17 cellular contexts compared by ENCODE assay signal in genomic region chr2:101361079-101361478, GRCh38. TPM values are rescaled to one million over a fixed set of nuclear protein-coding genes. Genes with fewer than 3 reads are reported as not detected.
DNase-seq lines count a peak whose midpoint lies in the region; ATAC-seq and TF ChIP-seq lines count a peak whose summit lies in the region.
"Had no signal": no experiment of that assay in that cellular context is flagged by ENCODE, and none has a peak within 500 bp of the region (broad histone marks: within the 10 kb centered on the region; RNA-seq: fewer than 3 reads in every experiment).

No MANE protein-coding gene starts in this region.

- no peaks in the 10 kb centered on the region for H3K27me3 ChIP-seq in effector memory CD4-positive, alpha-beta T cell (replicated peaks; ENCODE audit: control insufficient read depth, insufficient read depth, low read length, poor library complexity, severe bottlenecking)
- H3K27me3 ChIP-seq: BE2C, pancreas had no signal

- no peak for DNase-seq in natural killer cell treated with Interleukin-12 subunit alpha and Interleukin-12 subunit beta and Interleukin-15 and Interleukin-18, amount 100 ng/mL, for 72 hours (ENCODE audit: low spot score)
- DNase-seq in natural killer cell: no peak
- DNase-seq in NOMO-1 treated with DMSO at 0.1 percent for 48 hours (lab: John Stamatoyannopoulos, UW; ENCODE audit: unreplicated experiment): peak; percentile 60
- DNase-seq in effector memory CD4-positive, alpha-beta T cell: no peak
- DNase-seq: activated T-cell treated with anti-CD3 and anti-CD28 coated beads, Interleukin-2, amount 50 U/mL, for 24 hours; BE2C; effector CD8-positive, alpha-beta T cell; HFFc6; NCI-H1930; NCI-H510A treated with DMSO at 0.1 percent for 48 hours; pancreas; stimulated activated CD4-positive, alpha-beta T cell treated with anti-CD3 and anti-CD28 coated beads, Interleukin-2, amount 100 ng/mL, for 48 hours had no signal

- peaks cover 10 to 19% of the 10 kb centered on the region in 2 donors for H3K4me1 Mint-ChIP-seq in natural killer cell treated with Interleukin-12 subunit alpha and Interleukin-12 subunit beta and Interleukin-15 and Interleukin-18, amount 100 ng/mL, for 72 hours (ENCODE audit: low read depth in 2 of 2)
- H3K4me1 Mint-ChIP-seq in natural killer cell: peaks cover 18% of the 10 kb centered on the region in 2 donors

- peaks cover 21% of the 10 kb centered on the region for H3K4me1 ChIP-seq in effector memory CD4-positive, alpha-beta T cell (ENCODE audit: control insufficient read depth, insufficient read depth, low read length, poor library complexity, severe bottlenecking)
- H3K4me1 ChIP-seq: BE2C, pancreas had no signal

- no peaks in the 10 kb centered on the region for H3K36me3 ChIP-seq in effector memory CD4-positive, alpha-beta T cell (ENCODE audit: control insufficient read depth, insufficient read depth, low read length)
- H3K36me3 ChIP-seq: BE2C, pancreas, thoracic aorta had no signal

- H3K4me3 ChIP-seq in effector memory CD4-positive, alpha-beta T cell (ENCODE audit: insufficient read depth, low read depth, low read length, poor library complexity, severe bottlenecking): peak overlapping the region; percentile 18
- H3K4me3 ChIP-seq: pancreas, thoracic aorta had no signal

- H3K9me3 ChIP-seq in effector memory CD4-positive, alpha-beta T cell (ENCODE audit: control insufficient read depth, low read length): no peaks in the 10 kb centered on the region
- H3K9me3 ChIP-seq: BE2C, pancreas, thoracic aorta had no signal

- TF ChIP-seq CTCF in natural killer cell (IDR thresholded peaks at IDR 0.05): no peak

- ATAC-seq in natural killer cell treated with Interleukin-12 subunit alpha and Interleukin-12 subunit beta and Interleukin-15 and Interleukin-18, amount 100 ng/mL, for 72 hours: no peak
- ATAC-seq in natural killer cell: no peak
- no peak for ATAC-seq in GM21360 (IDR thresholded peaks at IDR 0.05; ENCODE audit: unreplicated experiment)
- ATAC-seq in HG02970 (IDR thresholded peaks at IDR 0.05; ENCODE audit: low FRiP score, unreplicated experiment): no peak
- no peak for ATAC-seq in GM18870 (IDR thresholded peaks at IDR 0.05; ENCODE audit: unreplicated experiment)
- ATAC-seq: left lobe of liver, pancreas had no signal

- no peak overlapping the region for H3K27ac ChIP-seq in effector memory CD4-positive, alpha-beta T cell (ENCODE audit: insufficient read depth, low read length, poor library complexity, severe bottlenecking)
- H3K27ac ChIP-seq: pancreas, thoracic aorta had no signal

- H3K27ac Mint-ChIP-seq in natural killer cell treated with Interleukin-12 subunit alpha and Interleukin-12 subunit beta and Interleukin-15 and Interleukin-18, amount 100 ng/mL, for 72 hours: no peak overlapping the region
- H3K27ac Mint-ChIP-seq in natural killer cell: no peak overlapping the region
- H3K27ac Mint-ChIP-seq: activated T-cell treated with anti-CD3 and anti-CD28 coated beads, Interleukin-2, amount 50 U/mL, for 24 hours; HFFc6 had no signal

- no peaks in the 10 kb centered on the region for H3K9me3 Mint-ChIP-seq in natural killer cell treated with Interleukin-12 subunit alpha and Interleukin-12 subunit beta and Interleukin-15 and Interleukin-18, amount 100 ng/mL, for 72 hours
- no peaks in the 10 kb centered on the region for H3K9me3 Mint-ChIP-seq in natural killer cell
- H3K9me3 Mint-ChIP-seq: activated T-cell treated with anti-CD3 and anti-CD28 coated beads, Interleukin-2, amount 50 U/mL, for 24 hours; HFFc6 had no signal

- H3K27me3 Mint-ChIP-seq in natural killer cell treated with Interleukin-12 subunit alpha and Interleukin-12 subunit beta and Interleukin-15 and Interleukin-18, amount 100 ng/mL, for 72 hours: peaks cover 0 to 7% of the 10 kb centered on the region in 2 donors
- peaks cover 0 to 3% of the 10 kb centered on the region in 2 donors for H3K27me3 Mint-ChIP-seq in natural killer cell (ENCODE audit: low read depth in 2 of 2)
- H3K27me3 Mint-ChIP-seq: activated T-cell treated with anti-CD3 and anti-CD28 coated beads, Interleukin-2, amount 50 U/mL, for 24 hours had no signal

- intact Hi-C loops in natural killer cell (cut with micrococcal nuclease): no loop called here

- H3K4me3 Mint-ChIP-seq in natural killer cell treated with Interleukin-12 subunit alpha and Interleukin-12 subunit beta and Interleukin-15 and Interleukin-18, amount 100 ng/mL, for 72 hours: peak overlapping the region; percentile 16
- no peak overlapping the region for H3K4me3 Mint-ChIP-seq in natural killer cell
- H3K4me3 Mint-ChIP-seq: activated T-cell treated with anti-CD3 and anti-CD28 coated beads, Interleukin-2, amount 50 U/mL, for 24 hours; HFFc6 had no signal

- H3K36me3 Mint-ChIP-seq in natural killer cell treated with Interleukin-12 subunit alpha and Interleukin-12 subunit beta and Interleukin-15 and Interleukin-18, amount 100 ng/mL, for 72 hours: no peaks in the 10 kb centered on the region
- H3K36me3 Mint-ChIP-seq in natural killer cell: no peaks in the 10 kb centered on the region

RNA-seq across cellular contexts. Expression of gene CREG2, which starts 26.2 kb away (rescaled TPM):
- not detected for total RNA-seq in natural killer cell treated with Interleukin-12 subunit alpha and Interleukin-12 subunit beta and Interleukin-15 and Interleukin-18, amount 100 ng/mL, for 72 hours
- not detected for total RNA-seq in natural killer cell
- total RNA-seq: HFFc6, left lobe of liver, thoracic aorta had no signal

RNA-seq across cellular contexts. Expression of gene RNF149, which starts 52.6 kb away (rescaled TPM):
- 100 to 1,000 TPM in 1 of 2 donors, 10 to 100 TPM in 1; 85.6 to 123 TPM for total RNA-seq in natural killer cell treated with Interleukin-12 subunit alpha and Interleukin-12 subunit beta and Interleukin-15 and Interleukin-18, amount 100 ng/mL, for 72 hours
- total RNA-seq in natural killer cell: 100 to 1,000 TPM; 133 to 151 (median 149) TPM
